27 cellular contexts compared by ENCODE assay signal in the genomic region with DNA sequence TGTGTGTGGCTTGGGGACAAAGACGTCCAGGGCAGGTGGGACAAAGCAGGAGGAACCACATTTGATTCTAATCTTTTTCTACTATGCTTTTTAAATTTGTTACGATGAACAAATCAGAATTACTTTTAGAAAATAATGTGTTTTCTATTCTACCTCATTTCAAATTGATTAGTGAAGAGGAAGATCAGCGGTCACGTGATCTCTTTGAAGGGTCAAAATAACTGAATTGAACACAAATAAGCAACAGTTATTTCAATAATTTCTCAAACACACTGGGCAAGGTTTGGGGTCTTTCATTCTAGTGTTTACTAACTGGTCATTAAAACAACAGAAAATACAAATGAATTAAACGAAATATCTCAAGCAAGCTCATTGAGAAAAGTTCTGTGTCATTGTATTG.
"Had no signal": no experiment of that assay in that cellular context is flagged by ENCODE, and none has a peak within 500 bp of the region (broad histone marks: within the 10 kb centered on the region; RNA-seq: fewer than 3 reads in every experiment).

No MANE protein-coding gene starts in this region.

- H3K4me3 Mint-ChIP-seq: mesothelial cell of epicardium; naive thymus-derived CD4-positive, alpha-beta T cell; nephron; stimulated activated naive CD8-positive, alpha-beta T cell treated with anti-CD3 and anti-CD28 coated beads, Interleukin-15, amount 100 ng/mL, for 72 hours had no signal

- H3K27me3 Mint-ChIP-seq: naive thymus-derived CD4-positive, alpha-beta T cell; stimulated activated naive CD8-positive, alpha-beta T cell treated with anti-CD3 and anti-CD28 coated beads, Interleukin-15, amount 100 ng/mL, for 72 hours had no signal

- H3K27ac Mint-ChIP-seq: mesothelial cell of epicardium; naive thymus-derived CD4-positive, alpha-beta T cell; nephron; stimulated activated naive CD8-positive, alpha-beta T cell treated with anti-CD3 and anti-CD28 coated beads, Interleukin-15, amount 100 ng/mL, for 72 hours had no signal

- H3K4me1 Mint-ChIP-seq: naive thymus-derived CD4-positive, alpha-beta T cell; nephron; stimulated activated naive CD8-positive, alpha-beta T cell treated with anti-CD3 and anti-CD28 coated beads, Interleukin-15, amount 100 ng/mL, for 72 hours had no signal

- H3K4me1 ChIP-seq: foreskin keratinocyte, gastroesophageal sphincter, heart left ventricle, left lung, thyroid gland, vagina had no signal

- H3K27ac ChIP-seq: dorsolateral prefrontal cortex, epithelial cell of prostate, foreskin keratinocyte, gastroesophageal sphincter, heart left ventricle, hepatocyte, left lung, ovary, thyroid gland, vagina had no signal

- H3K79me2 ChIP-seq: hepatocyte had no signal

- H2AFZ ChIP-seq: hepatocyte had no signal

- H3K9me3 ChIP-seq: gastroesophageal sphincter, ovary, right lobe of liver, thyroid gland, vagina had no signal

- H3K27me3 ChIP-seq: foreskin keratinocyte, gastroesophageal sphincter, heart left ventricle, hepatocyte, left lung, ovary, right lobe of liver, thyroid gland, vagina had no signal

- H3K36me3 ChIP-seq: gastroesophageal sphincter, heart left ventricle, left lung, ovary, right lobe of liver, thyroid gland, vagina had no signal

- DNase-seq: dorsolateral prefrontal cortex; effector CD4-positive, alpha-beta T cell; foreskin keratinocyte; heart left ventricle; left cardiac atrium; left lung; mesenchymal stem cell; naive thymus-derived CD4-positive, alpha-beta T cell; nucleus accumbens; ovary; posterior cingulate gyrus; right lobe of liver; small intestine; stimulated activated CD4-positive, alpha-beta T cell treated with anti-CD3 and anti-CD28 coated beads, Interleukin-15, amount 100 ng/mL, for 24 hours; stimulated activated CD4-positive, alpha-beta T cell treated with anti-CD3 and anti-CD28 coated beads, Interleukin-2, amount 100 ng/mL, for 48 hours; stimulated activated CD8-positive, alpha-beta memory T cell treated with anti-CD3 and anti-CD28 coated beads, Interleukin-4, amount 100 ng/mL, for 48 hours; stimulated activated naive CD4-positive, alpha-beta T cell; stimulated activated naive CD8-positive, alpha-beta T cell treated with anti-CD3 and anti-CD28 coated beads, Interleukin-15, amount 100 ng/mL, for 72 hours; thyroid gland; trophoblast cell had no signal

- H3K4me2 ChIP-seq: hepatocyte had no signal

- H3K36me3 Mint-ChIP-seq: naive thymus-derived CD4-positive, alpha-beta T cell had no signal

- H3K4me3 ChIP-seq: dorsolateral prefrontal cortex, gastroesophageal sphincter, heart left ventricle, hepatocyte, left lung, ovary, right lobe of liver, thyroid gland, vagina had no signal

- ATAC-seq: esophagus mucosa; foreskin keratinocyte; gastroesophageal sphincter; heart left ventricle; left cardiac atrium; left lung; naive thymus-derived CD4-positive, alpha-beta T cell; right lobe of liver; stimulated activated naive CD8-positive, alpha-beta T cell treated with anti-CD3 and anti-CD28 coated beads, Interleukin-15, amount 100 ng/mL, for 72 hours had no signal
